ENCODE assay signal across 4 cellular contexts in genomic region chr7:57250801-57251200, GRCh38.
"Had no signal": no experiment of that assay in that cellular context is flagged by ENCODE, and none has a peak within 500 bp of the region (broad histone marks: within the 10 kb centered on the region; RNA-seq: fewer than 3 reads in every experiment).

No MANE protein-coding gene starts in this region.

- ATAC-seq: GM23338 had no signal

- H3K27ac Mint-ChIP-seq: GM23338, H9 had no signal

- H3K4me3 ChIP-seq: GM23338 had no signal

- DNase-seq: H9, HCEC 1CT, IMR-90 had no signal

- H3K4me3 Mint-ChIP-seq: GM23338, H9 had no signal

- H3K4me1 Mint-ChIP-seq: GM23338, H9 had no signal
